28 cellular contexts compared by ENCODE assay signal in the genomic region with DNA sequence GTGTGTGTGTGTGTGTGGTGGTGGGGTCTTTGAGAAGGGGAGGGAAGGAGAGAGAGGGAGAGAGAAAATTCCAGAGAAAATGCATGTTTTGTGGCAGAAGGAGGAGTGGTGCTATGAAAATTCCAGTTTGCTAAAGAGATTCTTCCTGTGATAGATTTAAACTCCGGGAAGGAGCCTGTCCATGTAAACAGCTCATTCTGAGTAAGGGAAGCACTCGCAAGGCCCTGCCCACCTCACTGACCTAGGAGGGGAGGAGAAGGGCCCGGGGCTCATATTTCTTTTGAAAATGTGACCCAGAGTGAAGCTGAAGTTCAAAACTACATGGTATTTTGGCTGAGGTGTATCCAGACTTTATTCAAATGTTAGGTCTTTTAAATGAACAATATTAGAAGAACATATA. TPM values are rescaled to one million over a fixed set of nuclear protein-coding genes. Genes with fewer than 3 reads are reported as not detected.
A peak's percentile ranks its signal among the peaks of the same experiment; 100 is the strongest.
DNase-seq lines count a peak whose midpoint lies in the region; ATAC-seq, FAIRE-seq and TF ChIP-seq lines count a peak whose summit lies in the region.
"Had no signal": no experiment of that assay in that cellular context is flagged by ENCODE, and none has a peak within 500 bp of the region (broad histone marks: within the 10 kb centered on the region; RNA-seq: fewer than 3 reads in every experiment).

No MANE protein-coding gene starts in this region.

- no peak overlapping the region for H3K4me3 ChIP-seq in bronchial epithelial cell (ENCODE audit: low read depth, low read length)
- H3K4me3 ChIP-seq: esophagus squamous epithelium had no signal

- intact Hi-C loops in sciatic nerve (cut with DNase I): no loop called here

- no peaks in the 10 kb centered on the region for H3K36me3 ChIP-seq in bronchial epithelial cell (ENCODE audit: control insufficient read depth, insufficient read depth, low read length)
- H3K36me3 ChIP-seq: esophagus squamous epithelium had no signal

- no peak for TF ChIP-seq CTCF in bronchial epithelial cell (IDR thresholded peaks at IDR 0.05; ENCODE audit: insufficient read depth, low read length, severe bottlenecking)

- ATAC-seq in sciatic nerve: peak; percentile 64
- ATAC-seq: CD8-positive, alpha-beta T cell; stimulated activated effector memory CD8-positive, alpha-beta T cell treated with anti-CD3 and anti-CD28 coated beads, Interleukin-12 subunit alpha, Interleukin-12 subunit beta, amount 100 ng/mL, for 72 hours; T-cell had no signal

- DNase-seq in NCI-H226: peak; percentile 61
- DNase-seq in bronchial epithelial cell (ENCODE audit: low read depth): peak; percentile 14
- peak; percentile 65 for DNase-seq in kidney tubule cell (ENCODE audit: low spot score)
- no peak for DNase-seq in sciatic nerve (ENCODE audit: low spot score)
- DNase-seq in NCI-H2029 treated with DMSO at 0.1 percent for 48 hours (lab: John Stamatoyannopoulos, UW): no peak
- DNase-seq in GDM1 (lab: John Stamatoyannopoulos, UW): no peak
- DNase-seq in COLO668 (lab: John Stamatoyannopoulos, UW; ENCODE audit: unreplicated experiment): no peak
- DNase-seq in NCI-H524 (lab: John Stamatoyannopoulos, UW): no peak
- DNase-seq: activated CD8-positive, alpha-beta memory T cell treated with anti-CD3 and anti-CD28 coated beads, Interleukin-2, amount 50 U/mL, for 4 hours; activated gamma-delta T cell; amniotic stem cell; CD8-positive, alpha-beta T cell; cerebellar nuclear complex; DMS79 treated with DMSO at 0.1 percent for 48 hours; effector CD4-positive, alpha-beta T cell; esophagus squamous epithelium; glutamatergic neuron; immature natural killer cell; KBM-7; mammary epithelial cell; NCI-H1092; NCI-H2081; NCI-H510A; retina; SHP77; T-cell had no signal

- H3K27me3 ChIP-seq in bronchial epithelial cell (ENCODE audit: control insufficient read depth, insufficient read depth, low read length): no peaks in the 10 kb centered on the region
- H3K27me3 ChIP-seq: esophagus squamous epithelium had no signal

- no peak for FAIRE-seq in bronchial epithelial cell (lab: Jason Lieb, UNC)

RNA-seq across cellular contexts. Expression of a gene that starts 41.3 kb away (rescaled TPM):
- total RNA-seq in bronchial epithelial cell (0.79 and 1.2 TPM in 2 replicates), sciatic nerve (39.1 TPM)
- total RNA-seq: activated CD4-positive, alpha-beta T cell treated with anti-CD3 and anti-CD28 coated beads, Interleukin-2, amount 10 ng/mL, durations not matched to agents 24 days and 14 days; CD8-positive, alpha-beta T cell had no signal

Comparison
In these comparisons a context has a peak if more than half of its experiments do, and no peak if none do; other contexts are left out.
1. DNase-seq: peak in NCI-H226 (single experiment), bronchial epithelial cell (single experiment) and kidney tubule cell (single experiment); none in sciatic nerve (single experiment), NCI-H2029 treated with DMSO at 0.1 percent for 48 hours (single experiment), GDM1 (single experiment), COLO668 (single experiment) and NCI-H524 (0 of 2).
2. RNA of a gene that starts 41.3 kb away (total RNA-seq): 39.1 TPM in sciatic nerve (single experiment); 0.79 to 1.2 TPM in bronchial epithelial cell; every median in the first group is over 10 times any median in the second.